ENCODE assay signal across 6 cellular contexts in genomic region chr19:48713041-48713863, GRCh38. TPM values are rescaled to one million over a fixed set of nuclear protein-coding genes. Genes with fewer than 3 reads are reported as not detected.
A peak's percentile ranks its signal among the peaks of the same experiment; 100 is the strongest.
DNase-seq lines count a peak whose midpoint lies in the region; FAIRE-seq and TF ChIP-seq lines count a peak whose summit lies in the region.

No MANE protein-coding gene starts in this region.

- H3K79me2 ChIP-seq in endothelial cell of umbilical vein (ENCODE audit: control insufficient read depth, insufficient read depth, low read length), result no peaks in the 10 kb centered on the region

- H3K27me3 ChIP-seq in BJ (ENCODE audit: control insufficient read depth, insufficient read depth, low read length) (no peaks in the 10 kb centered on the region), endothelial cell of umbilical vein (ENCODE audit: control insufficient read depth in 2 of 2, insufficient read depth in 2 of 2, low read length in 2 of 2) (no peaks in the 10 kb centered on the region), spleen (replicated peaks in 1 of 7) (no peaks in the 10 kb centered on the region)

- FAIRE-seq in endothelial cell of umbilical vein (lab: Jason Lieb, UNC), result no peak

- 14 to 22% (median 16%) methylated on average over 16 to 25 of the region's 25 CpGs for WGBS in spleen, 5 donors

- H3K4me1 ChIP-seq in endothelial cell of umbilical vein (ENCODE audit: control insufficient read depth, extremely low read depth, insufficient read depth, low read length), result peaks cover 15% of the 10 kb centered on the region
- H3K4me1 ChIP-seq in spleen, result peaks cover 16 to 53% (median 35%) of the 10 kb centered on the region in 6 donors

- H2AFZ ChIP-seq in endothelial cell of umbilical vein (ENCODE audit: low read depth, low read length), result peak overlapping the region; percentile 85

- POLR2A ChIA-PET in BJ (lab: Charles Lee) (no interaction called here), endothelial cell of umbilical vein (lab: Charles Lee) (interaction anchor here (1.0 kb wide), 1 partner anchor 12 kb away, joined by 3 read pairs; no protein-coding TSS in a partner anchor)

- DNase-seq in BJ (ENCODE audit: low read depth), result no peak
- DNase-seq in LoVo (ENCODE audit: low spot score), result peak; percentile 24
- no peak for DNase-seq in endothelial cell of umbilical vein (ENCODE audit: low read depth, low spot score)
- DNase-seq in spleen, result peak; percentile 81
- DNase-seq in activated CD4-positive, CD25-positive, alpha-beta regulatory T cell (lab: John Stamatoyannopoulos, UW), result no peak
- no peak for DNase-seq in NCI-H524 treated with DMSO at 0.1 percent for 48 hours (lab: John Stamatoyannopoulos, UW)

- no peaks in the 10 kb centered on the region for H4K20me1 ChIP-seq in endothelial cell of umbilical vein (replicated peaks; ENCODE audit: control insufficient read depth, extremely low read depth, insufficient read depth, low read length)

- TF ChIP-seq POLR2A in endothelial cell of umbilical vein (IDR thresholded peaks at IDR 0.05; ENCODE audit: low read depth, low read length), result no peak
- TF ChIP-seq POLR2A in spleen (IDR thresholded peaks at IDR 0.05), result no peak

- TF ChIP-seq CTCF in BJ (IDR thresholded peaks at IDR 0.05; ENCODE audit: insufficient read depth, low read depth, low read length), result peak; percentile 36
- peak in 1 of 2 donors; percentile 19 for TF ChIP-seq CTCF in endothelial cell of umbilical vein (IDR thresholded peaks at IDR 0.05; ENCODE audit: extremely low read depth in 1 of 2, insufficient read depth in 1 of 2, low read depth in 1 of 2, low read length in 2 of 2)
- TF ChIP-seq CTCF in spleen (IDR thresholded peaks at IDR 0.05 in 8 of 11, conservative IDR thresholded peaks at IDR 0.05 in 3 of 11), result peak in 1 of 11 experiments; percentile 12

- no TSS peak for BruUV-seq in endothelial cell of umbilical vein (replicated peaks; lab: Mats Ljungman, UMichigan)

- H3K9ac ChIP-seq in endothelial cell of umbilical vein (replicated peaks; ENCODE audit: extremely low read depth, insufficient read depth, low read length), result peak overlapping the region; percentile 7

- peak overlapping the region; percentile 61 for H3K4me2 ChIP-seq in endothelial cell of umbilical vein (ENCODE audit: insufficient read depth, low read length)

- H3K9me1 ChIP-seq in endothelial cell of umbilical vein (replicated peaks; ENCODE audit: control insufficient read depth, extremely low read depth, insufficient read depth, low read length), result no peaks in the 10 kb centered on the region

- H3K36me3 ChIP-seq in BJ (ENCODE audit: control insufficient read depth, insufficient read depth, low read length) (no peaks in the 10 kb centered on the region), endothelial cell of umbilical vein (ENCODE audit: control insufficient read depth in 2 of 2, extremely low read depth in 1 of 2, insufficient read depth in 2 of 2, low read length in 2 of 2) (no peaks in the 10 kb centered on the region), spleen (no peaks in the 10 kb centered on the region)

- H3K27ac ChIP-seq in endothelial cell of umbilical vein (ENCODE audit: insufficient read depth, low read depth, low read length) (no peak overlapping the region), spleen (peak overlapping the region; percentile 35 to 88 (median 86))

- CTCF ChIA-PET in BJ (lab: Yijun Ruan, JAX), result interaction anchor here (0.8 to 4.4 kb wide), 8 partner anchors 11 to 75 kb away, joined by 3 to 22 read pairs (median 4); partner anchors contain the start of genes CA11 and FUT2
- CTCF ChIA-PET in endothelial cell of umbilical vein (lab: Charles Lee), result interaction anchor here (0.6 to 3.9 kb wide), 15 partner anchors 9 to 257 kb away, joined by 3 to 31 read pairs (median 5); partner anchors contain the start of genes CA11 and FUT2

- dilution Hi-C loops in endothelial cell of umbilical vein (cut with MboI; ENCODE audit: extremely low pct_ligation_motif_present, low sequenced_read_pairs), result no loop called here

- intact Hi-C loops in endothelial cell of umbilical vein (cut with micrococcal nuclease), result no loop called here
- intact Hi-C loops in spleen (cut with DNase I; ENCODE audit: low total_unique reads), result no loop called here

- H3K9me3 ChIP-seq in endothelial cell of umbilical vein (replicated peaks; ENCODE audit: control insufficient read depth, insufficient read depth, low read length) (no peaks in the 10 kb centered on the region), spleen (peaks cover 0 to 5% (median 0%) of the 10 kb centered on the region in 8 donors)

- peak overlapping the region; percentile 70 for H3K4me3 ChIP-seq in BJ (ENCODE audit: low read depth, low read length)
- H3K4me3 ChIP-seq in endothelial cell of umbilical vein (replicated peaks in 1 of 3; ENCODE audit: insufficient read depth in 1 of 3, low read depth in 1 of 3, low read length in 3 of 3), result peak overlapping the region; percentile 37 to 63 (median 50)
- peak overlapping the region; percentile 45 to 78 (median 66) for H3K4me3 ChIP-seq in spleen

RNA-seq across cellular contexts. Expression of gene MAMSTR, which starts 6.3 kb away (rescaled TPM):
- polyA plus RNA-seq in BJ (2011; rRNA removed), result 0.86 and 1.5 TPM in 2 replicates
- polyA minus RNA-seq in BJ (2011; rRNA and poly(A)+ RNA removed), result 1.1 and 1.6 TPM in 2 replicates
- 0.76 and 0.84 TPM in 2 replicates for total RNA-seq in endothelial cell of umbilical vein
- polyA plus RNA-seq in endothelial cell of umbilical vein, result 0.57 and 0.94 TPM in 2 replicates
- polyA plus RNA-seq in endothelial cell of umbilical vein (2011; cell fraction: cytosol; rRNA removed), result 0.52 and 0.69 TPM in 2 replicates
- 1.0 and 1.1 TPM in 2 replicates for polyA plus RNA-seq in endothelial cell of umbilical vein (2011; cell fraction: nucleus; rRNA removed)
- polyA plus RNA-seq in endothelial cell of umbilical vein (2012), result 0.68 and 0.76 TPM in 2 replicates
- 0.51 and 0.78 TPM in 2 replicates for polyA minus RNA-seq in endothelial cell of umbilical vein
- 0.61 TPM for polyA minus RNA-seq in endothelial cell of umbilical vein (2011; cell fraction: cytosol; rRNA and poly(A)+ RNA removed)
- polyA minus RNA-seq in endothelial cell of umbilical vein (2011; cell fraction: nucleus; rRNA and poly(A)+ RNA removed), result 0.82 and 0.96 TPM in 2 replicates
- 10 to 100 TPM in 1 of 7 donors, 1 to 10 TPM in 6; 3.1 to 10.3 (median 4.0) TPM for total RNA-seq in spleen
- polyA plus RNA-seq in spleen, result 10 to 100 TPM in 1 of 3 donors, 1 to 10 TPM in 1, under 1 TPM in 1; 0.93 to 10.7 (median 3.6) TPM

RNA-seq across cellular contexts. Expression of gene FUT2, which starts 17.5 kb away (rescaled TPM):
- polyA plus RNA-seq in BJ (2011; rRNA removed) (not detected in 2 replicates), endothelial cell of umbilical vein (not detected in 2 replicates), spleen (1 to 10 TPM in 1 of 3 donors, under 1 TPM in 1, not detected in 1; 0.22 to 1.2 TPM)
- not detected in 2 replicates for polyA minus RNA-seq in BJ (2011; rRNA and poly(A)+ RNA removed)
- total RNA-seq in endothelial cell of umbilical vein (not detected in 2 replicates), spleen (under 1 TPM in 3 of 7 donors, not detected in 4; 0.17 to 0.65 (median 0.38) TPM)
- polyA plus RNA-seq in endothelial cell of umbilical vein (2011; cell fraction: cytosol; rRNA removed), result not detected in 2 replicates
- polyA plus RNA-seq in endothelial cell of umbilical vein (2011; cell fraction: nucleus; rRNA removed), result not detected in 2 replicates
- polyA plus RNA-seq in endothelial cell of umbilical vein (2012), result 0.29 and 0.35 TPM in 2 replicates
- not detected in 2 replicates for polyA minus RNA-seq in endothelial cell of umbilical vein
- not detected for polyA minus RNA-seq in endothelial cell of umbilical vein (2011; cell fraction: cytosol; rRNA and poly(A)+ RNA removed)
- not detected in 2 replicates for polyA minus RNA-seq in endothelial cell of umbilical vein (2011; cell fraction: nucleus; rRNA and poly(A)+ RNA removed)

RNA-seq across cellular contexts. Expression of gene RASIP1, which starts 27.2 kb away (rescaled TPM):
- 0.76 and 1.1 TPM in 2 replicates for polyA plus RNA-seq in BJ (2011; rRNA removed)
- polyA minus RNA-seq in BJ (2011; rRNA and poly(A)+ RNA removed), result 0.33 and 0.77 TPM in 2 replicates
- 82.1 and 83.1 TPM in 2 replicates for total RNA-seq in endothelial cell of umbilical vein
- polyA plus RNA-seq in endothelial cell of umbilical vein, result 66.2 and 76.2 TPM in 2 replicates
- polyA plus RNA-seq in endothelial cell of umbilical vein (2011; cell fraction: cytosol; rRNA removed), result 37.2 and 37.3 TPM in 2 replicates
- 63.9 and 67.3 TPM in 2 replicates for polyA plus RNA-seq in endothelial cell of umbilical vein (2011; cell fraction: nucleus; rRNA removed)
- polyA plus RNA-seq in endothelial cell of umbilical vein (2012), result 59.3 and 64.5 TPM in 2 replicates
- 41.5 and 50.4 TPM in 2 replicates for polyA minus RNA-seq in endothelial cell of umbilical vein
- 49.6 TPM for polyA minus RNA-seq in endothelial cell of umbilical vein (2011; cell fraction: cytosol; rRNA and poly(A)+ RNA removed)
- polyA minus RNA-seq in endothelial cell of umbilical vein (2011; cell fraction: nucleus; rRNA and poly(A)+ RNA removed), result 19.5 and 30.3 TPM in 2 replicates
- total RNA-seq in spleen, result 10 to 100 TPM; 30.3 to 78.1 (median 39.8) TPM
- 10 to 100 TPM; 15.1 to 62.8 (median 42.1) TPM for polyA plus RNA-seq in spleen

RNA-seq across cellular contexts. Expression of gene IZUMO1, which starts 33.5 kb away (rescaled TPM):
- polyA plus RNA-seq in BJ (2011; rRNA removed) (not detected in 2 replicates), endothelial cell of umbilical vein (0.18 and 0.35 TPM in 2 replicates), spleen (1 to 10 TPM in 1 of 3 donors, under 1 TPM in 2; 0.26 to 1.0 (median 0.50) TPM)
- not detected in 2 replicates for polyA minus RNA-seq in BJ (2011; rRNA and poly(A)+ RNA removed)
- total RNA-seq in endothelial cell of umbilical vein (1.2 TPM in 2 replicates), spleen (1 to 10 TPM in 5 of 7 donors, under 1 TPM in 1, not detected in 1; 0.84 to 5.3 (median 1.8) TPM)
- polyA plus RNA-seq in endothelial cell of umbilical vein (2011; cell fraction: cytosol; rRNA removed), result 0.13 TPM in 1 of 2 replicates, not detected in the other
- 1.8 and 2.2 TPM in 2 replicates for polyA plus RNA-seq in endothelial cell of umbilical vein (2011; cell fraction: nucleus; rRNA removed)
- polyA plus RNA-seq in endothelial cell of umbilical vein (2012), result 0.18 and 0.20 TPM in 2 replicates
- not detected in 2 replicates for polyA minus RNA-seq in endothelial cell of umbilical vein
- not detected for polyA minus RNA-seq in endothelial cell of umbilical vein (2011; cell fraction: cytosol; rRNA and poly(A)+ RNA removed)
- 0.96 TPM in 1 of 2 replicates, not detected in the other for polyA minus RNA-seq in endothelial cell of umbilical vein (2011; cell fraction: nucleus; rRNA and poly(A)+ RNA removed)

RNA-seq across cellular contexts. Expression of gene FUT1, which starts 39.2 kb away (rescaled TPM):
- polyA plus RNA-seq in BJ (2011; rRNA removed) (0.32 and 0.37 TPM in 2 replicates), endothelial cell of umbilical vein (1.9 and 2.6 TPM in 2 replicates), spleen (1 to 10 TPM; 1.0 to 6.5 (median 2.7) TPM)
- polyA minus RNA-seq in BJ (2011; rRNA and poly(A)+ RNA removed), result 0.43 and 0.46 TPM in 2 replicates
- total RNA-seq in endothelial cell of umbilical vein (4.8 and 5.2 TPM in 2 replicates), spleen (10 to 100 TPM in 4 of 7 donors, 1 to 10 TPM in 3; 5.6 to 22.9 (median 10.0) TPM)
- 1.3 and 1.7 TPM in 2 replicates for polyA plus RNA-seq in endothelial cell of umbilical vein (2011; cell fraction: cytosol; rRNA removed)
- 1.5 and 1.8 TPM in 2 replicates for polyA plus RNA-seq in endothelial cell of umbilical vein (2011; cell fraction: nucleus; rRNA removed)
- 1.3 and 1.5 TPM in 2 replicates for polyA plus RNA-seq in endothelial cell of umbilical vein (2012)
- polyA minus RNA-seq in endothelial cell of umbilical vein, result 2.8 and 3.4 TPM in 2 replicates
- 2.6 TPM for polyA minus RNA-seq in endothelial cell of umbilical vein (2011; cell fraction: cytosol; rRNA and poly(A)+ RNA removed)
- 1.0 and 1.3 TPM in 2 replicates for polyA minus RNA-seq in endothelial cell of umbilical vein (2011; cell fraction: nucleus; rRNA and poly(A)+ RNA removed)

Comparison
In these comparisons a context has a peak if more than half of its experiments do, and no peak if none do; other contexts are left out.
1. DNase-seq: peak in LoVo (single experiment) and spleen (single experiment); none in BJ (single experiment), endothelial cell of umbilical vein (single experiment), activated CD4-positive, CD25-positive, alpha-beta regulatory T cell (0 of 4) and NCI-H524 treated with DMSO at 0.1 percent for 48 hours (single experiment).
2. Peak in every context shown above with its lines, with median percentiles within 50 percentile points of each other: H3K4me3 ChIP-seq.